ENCODE assay signal across 8 cellular contexts in the genomic region with DNA sequence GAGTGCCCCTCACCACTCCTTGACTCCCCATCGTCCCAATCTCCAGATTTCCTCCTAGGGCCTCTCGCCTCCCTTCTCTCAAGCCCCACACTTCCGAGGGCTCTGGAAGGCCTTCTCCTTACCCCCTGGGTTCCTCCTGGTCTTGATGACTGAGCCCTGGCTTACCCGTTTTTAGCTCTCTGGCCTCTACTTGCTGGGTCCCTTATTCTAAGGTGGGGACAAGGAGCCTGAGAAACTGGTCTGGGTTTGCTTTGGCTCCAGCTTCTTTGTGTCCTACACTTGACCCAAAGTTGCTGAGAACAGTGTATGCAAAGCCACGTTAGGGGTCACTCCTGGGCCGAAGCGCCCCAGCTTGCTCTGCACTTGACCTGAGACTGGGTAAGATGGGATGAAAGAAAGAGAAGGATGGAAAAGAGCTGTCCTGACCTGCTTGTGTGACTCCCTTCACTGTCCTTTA. TPM values are rescaled to one million over a fixed set of nuclear protein-coding genes. Genes with fewer than 3 reads are reported as not detected.
A peak's percentile ranks its signal among the peaks of the same experiment; 100 is the strongest.
DNase-seq lines count a peak whose midpoint lies in the region; ATAC-seq and TF ChIP-seq lines count a peak whose summit lies in the region.

No MANE protein-coding gene starts in this region.

- POLR2A ChIA-PET in activated CD4-positive, alpha-beta T cell treated with anti-CD3 and anti-CD28 coated beads, Interleukin-2, amount 10 ng/mL, durations not matched to agents 7 days and 5 days (lab: Charles Lee), result no interaction called here

- peaks cover 5% of the 10 kb centered on the region for H3K36me3 ChIP-seq in neutrophil

- peaks cover 39% of the 10 kb centered on the region for H3K4me1 Mint-ChIP-seq in activated CD4-positive, alpha-beta T cell treated with anti-CD3 and anti-CD28 coated beads, Interleukin-2, amount 10 ng/mL, durations not matched to agents 7 days and 5 days

- DNase-seq in activated T-cell treated with anti-CD3 and anti-CD28 coated beads for 24 hours (ENCODE audit: low read depth), result peak; percentile 4
- no peak for DNase-seq in activated T-cell treated with anti-CD3 and anti-CD28 coated beads for 4 hours
- peak; percentile 13 for DNase-seq in activated CD4-positive, alpha-beta T cell treated with anti-CD3 and anti-CD28 coated beads, Interleukin-2, amount 10 ng/mL, durations not matched to agents 7 days and 5 days
- DNase-seq in fibroblast of pulmonary artery (ENCODE audit: low read depth), result no peak
- no peak for DNase-seq in NCI-H2171 treated with DMSO at 0.1 percent for 48 hours (lab: John Stamatoyannopoulos, UW)

- CTCF ChIA-PET in activated CD4-positive, alpha-beta T cell treated with anti-CD3 and anti-CD28 coated beads, Interleukin-2, amount 10 ng/mL, durations not matched to agents 7 days and 5 days (lab: Charles Lee), result interaction anchor here (0.9 to 1.8 kb wide), 4 partner anchors 9 to 17 kb away, joined by 3 to 6 read pairs (median 4); a partner anchor contains a TSS

- peak overlapping the region; percentile 93 for H3K27ac Mint-ChIP-seq in activated CD4-positive, alpha-beta T cell treated with anti-CD3 and anti-CD28 coated beads, Interleukin-2, amount 10 ng/mL, durations not matched to agents 7 days and 5 days

- TF ChIP-seq CTCF in fibroblast of pulmonary artery (IDR thresholded peaks at IDR 0.05; ENCODE audit: low read length, missing control alignments), result no peak
- no peak for TF ChIP-seq CTCF in neutrophil (IDR thresholded peaks at IDR 0.05)

- peak overlapping the region; percentile 84 for H3K27ac ChIP-seq in neutrophil

- H3K27me3 Mint-ChIP-seq in activated CD4-positive, alpha-beta T cell treated with anti-CD3 and anti-CD28 coated beads, Interleukin-2, amount 10 ng/mL, durations not matched to agents 7 days and 5 days, result no peaks in the 10 kb centered on the region

- no peaks in the 10 kb centered on the region for H3K9me3 ChIP-seq in neutrophil

- H3K9me3 Mint-ChIP-seq in activated CD4-positive, alpha-beta T cell treated with anti-CD3 and anti-CD28 coated beads, Interleukin-2, amount 10 ng/mL, durations not matched to agents 7 days and 5 days, result no peaks in the 10 kb centered on the region

- no peaks in the 10 kb centered on the region for H3K27me3 ChIP-seq in neutrophil

- peaks cover 26% of the 10 kb centered on the region for H3K36me3 Mint-ChIP-seq in activated CD4-positive, alpha-beta T cell treated with anti-CD3 and anti-CD28 coated beads, Interleukin-2, amount 10 ng/mL, durations not matched to agents 7 days and 5 days (ENCODE audit: low read depth)

- peak overlapping the region; percentile 92 for H3K4me3 Mint-ChIP-seq in activated CD4-positive, alpha-beta T cell treated with anti-CD3 and anti-CD28 coated beads, Interleukin-2, amount 10 ng/mL, durations not matched to agents 7 days and 5 days

- ATAC-seq in HG03135 (IDR thresholded peaks at IDR 0.05; ENCODE audit: unreplicated experiment) (peak; percentile 25), HG03175 (IDR thresholded peaks at IDR 0.05; ENCODE audit: unreplicated experiment) (no peak)

- H3K4me3 ChIP-seq in fibroblast of pulmonary artery (replicated peaks; ENCODE audit: low read depth, low read length), result peak overlapping the region; percentile 91
- H3K4me3 ChIP-seq in neutrophil (ENCODE audit: low read depth in 1 of 2, low read length in 1 of 2), result peak overlapping the region; percentile 90 to 93

- peaks cover 15 to 16% of the 10 kb centered on the region in 2 experiments for H3K4me1 ChIP-seq in neutrophil (ENCODE audit: control insufficient read depth in 1 of 2, insufficient read depth in 1 of 2, low read depth in 1 of 2, low read length in 1 of 2)

RNA-seq across cellular contexts. Expression of a gene that starts 0.8 kb away (rescaled TPM):
- total RNA-seq in activated CD4-positive, alpha-beta T cell treated with anti-CD3 and anti-CD28 coated beads, Interleukin-2, amount 10 ng/mL, durations not matched to agents 7 days and 5 days, result 10 to 100 TPM; 27.6 to 28.0 TPM

RNA-seq across cellular contexts. Expression of a gene that starts 16.7 kb away (rescaled TPM):
- total RNA-seq in activated CD4-positive, alpha-beta T cell treated with anti-CD3 and anti-CD28 coated beads, Interleukin-2, amount 10 ng/mL, durations not matched to agents 7 days and 5 days, result 10 to 100 TPM; 49.3 to 53.0 TPM

Comparison
In these comparisons a context has a peak if more than half of its experiments do, and no peak if none do; other contexts are left out.
1. DNase-seq: peak in activated T-cell treated with anti-CD3 and anti-CD28 coated beads for 24 hours (single experiment) and activated CD4-positive, alpha-beta T cell treated with anti-CD3 and anti-CD28 coated beads, Interleukin-2, amount 10 ng/mL, durations not matched to agents 7 days and 5 days (single experiment); none in activated T-cell treated with anti-CD3 and anti-CD28 coated beads for 4 hours (single experiment), fibroblast of pulmonary artery (single experiment) and NCI-H2171 treated with DMSO at 0.1 percent for 48 hours (single experiment).